8 cellular contexts compared by ENCODE assay signal in genomic region chr5:132064738-132065331, GRCh38. TPM values are rescaled to one million over a fixed set of nuclear protein-coding genes. Genes with fewer than 3 reads are reported as not detected.
DNase-seq lines count a peak whose midpoint lies in the region; ATAC-seq and TF ChIP-seq lines count a peak whose summit lies in the region.

No MANE protein-coding gene starts in this region.

- H3K27me3 ChIP-seq in dorsolateral prefrontal cortex (no peaks in the 10 kb centered on the region), lung (ENCODE audit: control insufficient read depth, insufficient read depth) (no peaks in the 10 kb centered on the region)

- H3K27ac ChIP-seq in dorsolateral prefrontal cortex = no peak overlapping the region
- H3K27ac ChIP-seq in lung (ENCODE audit: low read depth in 1 of 2, low read length in 1 of 2) = no peak overlapping the region

- WGBS in lung, 2 donors = 73% methylated on average over 11 of the region's 11 CpGs

- intact Hi-C loops in dorsolateral prefrontal cortex (cut with DNase I) = loop anchor here in 1 of 2 donors (5.0 kb wide), 4 partner anchors 58 to 643 kb away; no protein-coding TSS in a partner anchor

- ATAC-seq in GM18511 (IDR thresholded peaks at IDR 0.05; ENCODE audit: unreplicated experiment) (peak; percentile 76), HG03066 (IDR thresholded peaks at IDR 0.05; ENCODE audit: low read depth, unreplicated experiment) (peak; percentile 67), lung (ENCODE audit: insufficient read depth, low FRiP score) (peak; percentile 81)

- H3K36me3 ChIP-seq in lung (ENCODE audit: control insufficient read depth in 2 of 2, insufficient read depth in 2 of 2, low read length in 2 of 2) = no peaks in the 10 kb centered on the region

- H3K4me1 ChIP-seq in lung (ENCODE audit: control insufficient read depth in 2 of 2, insufficient read depth in 2 of 2, low read length in 2 of 2) = no peaks in the 10 kb centered on the region

- no peaks in the 10 kb centered on the region for H3K9me3 ChIP-seq in lung (ENCODE audit: control insufficient read depth in 2 of 2, insufficient read depth in 1 of 2, low read length in 1 of 2)

- TF ChIP-seq CTCF in dorsolateral prefrontal cortex (IDR thresholded peaks at IDR 0.05 in 54 of 56, conservative IDR thresholded peaks at IDR 0.05 in 2 of 56; ENCODE audit: low read depth in 1 of 56, partially characterized antibody in 56 of 56) = peak; percentile 67 to 96 (median 90)
- TF ChIP-seq CTCF in lung (IDR thresholded peaks at IDR 0.05; ENCODE audit: control extremely low read depth, extremely low read depth) = peak; percentile 73

- no peak overlapping the region for H3K4me3 ChIP-seq in dorsolateral prefrontal cortex
- H3K4me3 ChIP-seq in lung = no peak overlapping the region

- peak; percentile 86 for DNase-seq in AG08396 (ENCODE audit: low spot score)
- DNase-seq in NCI-H69 (lab: John Stamatoyannopoulos, UW) = peak; percentile 80
- DNase-seq in activated CD4-positive, alpha-beta T cell treated with anti-CD3 and anti-CD28 coated beads, Interleukin-2, amount 50 U/mL, for 4 hours = peak; percentile 75 to 79
- peak in 9 of 10 donors; percentile 56 to 82 (median 73) for DNase-seq in dorsolateral prefrontal cortex
- DNase-seq in lung (ENCODE audit: low spot score) = peak; percentile 82
- DNase-seq in stimulated activated CD8-positive, alpha-beta memory T cell treated with anti-CD3 and anti-CD28 coated beads, Interleukin-12 subunit alpha, Interleukin-12 subunit beta, amount 100 ng/mL, for 4 hours (ENCODE audit: low read depth) = peak; percentile 46

RNA-seq across cellular contexts. Expression of gene IL3, which starts 4.4 kb away (rescaled TPM):
- total RNA-seq in dorsolateral prefrontal cortex = not detected
- total RNA-seq in lung = not detected
- not detected for polyA plus RNA-seq in lung

RNA-seq across cellular contexts. Expression of gene CSF2, which starts 8.8 kb away (rescaled TPM):
- total RNA-seq in dorsolateral prefrontal cortex (not detected), lung (10 to 100 TPM in 1 of 2 donors, under 1 TPM in 1; 0.37 to 11.6 TPM)
- polyA plus RNA-seq in lung = 10 to 100 TPM in 1 of 2 donors, 1 to 10 TPM in 1; 4.7 to 16.8 TPM

RNA-seq across cellular contexts. Expression of gene ACSL6, which starts 53.4 kb away (rescaled TPM):
- total RNA-seq in dorsolateral prefrontal cortex = 100 to 1,000 TPM; 103 to 296 (median 177) TPM
- 1 to 10 TPM in 1 of 2 donors, under 1 TPM in 1; 0.43 to 6.7 TPM for total RNA-seq in lung
- under 1 TPM; 0.10 to 0.33 TPM for polyA plus RNA-seq in lung

Comparison
In these comparisons a context has a peak if more than half of its experiments do, and no peak if none do; other contexts are left out.
1. RNA of gene ACSL6, which starts 53.4 kb away (total RNA-seq): 103 to 296 TPM in dorsolateral prefrontal cortex; 0.43 to 6.7 TPM in lung; every median in the first group is over 10 times any median in the second.
2. Peak in every context shown above with its lines, with median percentiles within 50 percentile points of each other: DNase-seq and ATAC-seq.